In the genomic region with DNA sequence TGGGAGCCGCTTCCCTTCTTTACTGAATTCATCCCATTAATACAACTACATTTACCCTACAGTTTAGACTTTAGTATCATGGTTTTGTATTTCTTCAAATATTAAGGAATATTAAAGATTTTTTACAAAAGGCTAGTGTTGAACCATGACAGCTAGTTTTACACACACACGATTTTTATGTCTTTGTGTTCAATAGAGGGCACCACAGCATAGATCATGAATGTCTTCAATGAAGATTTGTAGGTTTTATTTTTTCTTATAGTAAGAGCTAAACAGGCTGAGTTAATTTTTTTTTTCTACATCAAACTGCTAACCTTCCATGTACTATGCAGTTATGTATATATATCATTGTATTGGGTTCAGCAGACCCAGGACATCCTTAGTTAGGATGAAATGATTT, we compare ENCODE assay signal across 14 cellular contexts.
DNase-seq lines count a peak whose midpoint lies in the region; ATAC-seq and TF ChIP-seq lines count a peak whose summit lies in the region.
"Had no signal": no experiment of that assay in that cellular context is flagged by ENCODE, and none has a peak within 500 bp of the region (broad histone marks: within the 10 kb centered on the region; RNA-seq: fewer than 3 reads in every experiment).

No MANE protein-coding gene starts in this region.

- no peak overlapping the region for H4K8ac ChIP-seq in IMR-90 (ENCODE audit: low read depth in 2 of 2, low read length in 2 of 2)

- no peak overlapping the region for H2AK9ac ChIP-seq in IMR-90 (replicated peaks; ENCODE audit: low read depth, low read length, poor library complexity)

- H3K4me3 Mint-ChIP-seq in activated CD4-positive, alpha-beta T cell treated with anti-CD3 and anti-CD28 coated beads, Interleukin-2, amount 10 ng/mL, durations not matched to agents 24 days and 14 days, result no peak overlapping the region
- H3K4me3 Mint-ChIP-seq in activated CD8-positive, alpha-beta memory T cell treated with anti-CD3 and anti-CD28 coated beads, Interleukin-2, amount 10 ng/mL, durations not matched to agents 7 days and 5 days, result no peak overlapping the region
- H3K4me3 Mint-ChIP-seq: CD4-positive, alpha-beta T cell had no signal

- no peaks in the 10 kb centered on the region for H3K79me1 ChIP-seq in IMR-90 (ENCODE audit: low read depth in 1 of 2, low read length in 2 of 2)

- intact Hi-C loops in IMR-90 (cut with micrococcal nuclease), result loop anchor here (5.0 kb wide), 1 partner anchor 171 kb away; no protein-coding TSS in a partner anchor
- intact Hi-C loops in activated CD4-positive, alpha-beta T cell treated with anti-CD3 and anti-CD28 coated beads, Interleukin-2, amount 10 ng/mL, durations not matched to agents 24 days and 14 days (cut with micrococcal nuclease), result loop anchor here (5.0 kb wide), 1 partner anchor 291 kb away; no protein-coding TSS in a partner anchor

- no peak overlapping the region for H3K4me3 ChIP-seq in IMR-90 (ENCODE audit: insufficient read depth, low read depth, low read length)
- H3K4me3 ChIP-seq in foreskin fibroblast (ENCODE audit: low read depth in 1 of 2, low read length in 2 of 2), result no peak overlapping the region
- H3K4me3 ChIP-seq: adrenal gland, pancreas had no signal

- no TSS peak for BruUV-seq in IMR-90 (replicated peaks; lab: Mats Ljungman, UMichigan)

- in situ Hi-C loops in IMR-90 (cut with MboI; ENCODE audit: low sequenced_read_pairs), result loop anchor here (5.0 to 10.0 kb wide), 4 partner anchors 274 to 789 kb away; partner anchors contain the start of gene HOXA7

- 0 out of 2 replicates have a peak, but pooled peaks have one; percentile 12 for TF ChIP-seq RAD21 in IMR-90 (IDR thresholded peaks at IDR 0.05; ENCODE audit: low read length)

- CTCF ChIA-PET in IMR-90 (lab: Yijun Ruan, JAX), result interaction anchor here (0.6 to 2.9 kb wide), 9 partner anchors 9 to 810 kb away, joined by 5 to 33 read pairs (median 8); partner anchors contain the start of gene HOXA5
- CTCF ChIA-PET in activated CD8-positive, alpha-beta memory T cell treated with anti-CD3 and anti-CD28 coated beads, Interleukin-2, amount 10 ng/mL, durations not matched to agents 7 days and 5 days (lab: Charles Lee), result interaction anchor here (1.4 to 3.1 kb wide), 7 partner anchors 36 to 793 kb away, joined by 3 to 26 read pairs (median 11); no protein-coding TSS in a partner anchor

- no peak; the same call in 1 of the 2 replicates for TF ChIP-seq CTCF in IMR-90 (conservative IDR thresholded peaks at IDR 0.05; ENCODE audit: low read depth, low read length)
- no peak for TF ChIP-seq CTCF in foreskin fibroblast (IDR thresholded peaks at IDR 0.05; ENCODE audit: low read depth, low read length)

- no CpG with 5 or more reads among the region's 2 CpGs for WGBS in IMR-90 (ENCODE audit: extremely low coverage in 2 of 2, insufficient read length in 1 of 2), 2 experiments

- no peak overlapping the region for H3K27ac Mint-ChIP-seq in activated CD4-positive, alpha-beta T cell treated with anti-CD3 and anti-CD28 coated beads, Interleukin-2, amount 10 ng/mL, durations not matched to agents 24 days and 14 days
- no peak overlapping the region for H3K27ac Mint-ChIP-seq in activated CD8-positive, alpha-beta memory T cell treated with anti-CD3 and anti-CD28 coated beads, Interleukin-2, amount 10 ng/mL, durations not matched to agents 7 days and 5 days
- H3K27ac Mint-ChIP-seq: CD4-positive, alpha-beta T cell had no signal

- dilution Hi-C loops in IMR-90 (cut with HindIII; ENCODE audit: low sequenced_read_pairs, unreplicated experiment), result no loop called here

- no peaks in the 10 kb centered on the region for H3K9me1 ChIP-seq in IMR-90 (ENCODE audit: insufficient read depth, low read length)

- TF ChIP-seq POLR2A in IMR-90 (IDR thresholded peaks at IDR 0.05; ENCODE audit: low read depth, low read length), result no peak

- no peak overlapping the region for H3K18ac ChIP-seq in IMR-90 (ENCODE audit: low read depth, low read length)

- no peak overlapping the region for H2BK15ac ChIP-seq in IMR-90 (ENCODE audit: low read depth, low read length)

- no peaks in the 10 kb centered on the region for H3K4me1 ChIP-seq in IMR-90 (ENCODE audit: control insufficient read depth, insufficient read depth, low read length)
- H3K4me1 ChIP-seq: adrenal gland had no signal

- H3K9me3 ChIP-seq in IMR-90 (ENCODE audit: control insufficient read depth, insufficient read depth, low read length), result no peaks in the 10 kb centered on the region
- H3K9me3 ChIP-seq: adrenal gland, pancreas had no signal

- peak; percentile 51 for DNase-seq in DMS53 (lab: John Stamatoyannopoulos, UW)
- DNase-seq in IMR-90, result peak; percentile 23
- DNase-seq in RKO (ENCODE audit: low spot score), result peak; percentile 39
- peak; percentile 5 to 38 for DNase-seq in foreskin fibroblast
- DNase-seq in activated naive CD4-positive, alpha-beta T cell treated with Interleukin-2 at 50 U/mL for 16 hours, result no peak
- DNase-seq in activated CD4-positive, alpha-beta T cell treated with anti-CD3 and anti-CD28 coated beads, Interleukin-2, amount 10 ng/mL, durations not matched to agents 24 days and 14 days, result no peak
- no peak for DNase-seq in activated CD8-positive, alpha-beta memory T cell treated with anti-CD3 and anti-CD28 coated beads, Interleukin-2, amount 10 ng/mL, durations not matched to agents 7 days and 5 days
- DNase-seq: activated CD4-positive, CD25-positive, alpha-beta regulatory T cell treated with anti-CD3 and anti-CD28 coated beads, Interleukin-2, amount 50 U/mL, for 72 hours; activated T-cell treated with anti-CD3 and anti-CD28 coated beads, Interleukin-2, amount 50 U/mL, for 1 hour; adrenal gland; CD4-positive, alpha-beta T cell; pancreas; T-helper 1 cell had no signal

- no peak overlapping the region for H3K56ac ChIP-seq in IMR-90 (ENCODE audit: extremely low read depth, insufficient read depth, low read length)

- H3K4ac ChIP-seq in IMR-90 (ENCODE audit: low read depth, low read length), result no peak overlapping the region

- no peak overlapping the region for H3K9ac ChIP-seq in IMR-90 (ENCODE audit: low read depth, low read length)

- ATAC-seq in IMR-90 (ENCODE audit: low read depth) (no peak), HG02642 (IDR thresholded peaks at IDR 0.05; ENCODE audit: poor library complexity, unreplicated experiment) (no peak)
- ATAC-seq in activated CD8-positive, alpha-beta memory T cell treated with anti-CD3 and anti-CD28 coated beads, Interleukin-2, amount 10 ng/mL, durations not matched to agents 7 days and 5 days, result no peak
- ATAC-seq: pancreas had no signal

- no peak overlapping the region for H4K91ac ChIP-seq in IMR-90 (ENCODE audit: insufficient read depth, low read depth, low read length)

- no peak overlapping the region for H3K14ac ChIP-seq in IMR-90 (replicated peaks; ENCODE audit: low read depth, low read length)

- H3K27me3 Mint-ChIP-seq in activated CD4-positive, alpha-beta T cell treated with anti-CD3 and anti-CD28 coated beads, Interleukin-2, amount 10 ng/mL, durations not matched to agents 24 days and 14 days, result no peaks in the 10 kb centered on the region
- no peaks in the 10 kb centered on the region for H3K27me3 Mint-ChIP-seq in activated CD8-positive, alpha-beta memory T cell treated with anti-CD3 and anti-CD28 coated beads, Interleukin-2, amount 10 ng/mL, durations not matched to agents 7 days and 5 days

- peaks cover 26% of the 10 kb centered on the region for H3K36me3 Mint-ChIP-seq in activated CD4-positive, alpha-beta T cell treated with anti-CD3 and anti-CD28 coated beads, Interleukin-2, amount 10 ng/mL, durations not matched to agents 24 days and 14 days (ENCODE audit: low read depth)
- H3K36me3 Mint-ChIP-seq in activated CD8-positive, alpha-beta memory T cell treated with anti-CD3 and anti-CD28 coated beads, Interleukin-2, amount 10 ng/mL, durations not matched to agents 7 days and 5 days, result peaks cover 31% of the 10 kb centered on the region

- H2BK5ac ChIP-seq in IMR-90 (ENCODE audit: low read depth, low read length, poor library complexity, severe bottlenecking), result no peak overlapping the region

- H3K27me3 ChIP-seq in IMR-90 (ENCODE audit: control insufficient read depth, insufficient read depth, low read length), result peaks cover 16% of the 10 kb centered on the region

- H3K9me3 Mint-ChIP-seq in activated CD4-positive, alpha-beta T cell treated with anti-CD3 and anti-CD28 coated beads, Interleukin-2, amount 10 ng/mL, durations not matched to agents 24 days and 14 days, result no peaks in the 10 kb centered on the region
- no peaks in the 10 kb centered on the region for H3K9me3 Mint-ChIP-seq in activated CD8-positive, alpha-beta memory T cell treated with anti-CD3 and anti-CD28 coated beads, Interleukin-2, amount 10 ng/mL, durations not matched to agents 7 days and 5 days (ENCODE audit: low read depth)
- H3K9me3 Mint-ChIP-seq: CD4-positive, alpha-beta T cell had no signal

- no peaks in the 10 kb centered on the region for H3K36me3 ChIP-seq in IMR-90 (ENCODE audit: control insufficient read depth, insufficient read depth, low read length)
- H3K36me3 ChIP-seq: adrenal gland, pancreas had no signal

- H2BK20ac ChIP-seq in IMR-90 (ENCODE audit: low read depth, low read length), result no peak overlapping the region

- H4K20me1 ChIP-seq in IMR-90 (ENCODE audit: insufficient read depth, low read length), result no peaks in the 10 kb centered on the region

- peaks cover 13% of the 10 kb centered on the region for H3K4me1 Mint-ChIP-seq in activated CD4-positive, alpha-beta T cell treated with anti-CD3 and anti-CD28 coated beads, Interleukin-2, amount 10 ng/mL, durations not matched to agents 24 days and 14 days
- peaks cover 20% of the 10 kb centered on the region for H3K4me1 Mint-ChIP-seq in activated CD8-positive, alpha-beta memory T cell treated with anti-CD3 and anti-CD28 coated beads, Interleukin-2, amount 10 ng/mL, durations not matched to agents 7 days and 5 days

- POLR2A ChIA-PET in IMR-90 (lab: Charles Lee; ENCODE audit: unreplicated experiment), result no interaction called here

- H3K4me2 ChIP-seq in IMR-90 (ENCODE audit: low read depth, low read length), result no peak overlapping the region

- H2BK120ac ChIP-seq in IMR-90 (ENCODE audit: low read depth, low read length), result no peak overlapping the region

- no peak overlapping the region for H2AFZ ChIP-seq in IMR-90 (replicated peaks; ENCODE audit: low read length, poor library complexity)

- H2AK5ac ChIP-seq in IMR-90 (ENCODE audit: low read depth, low read length), result no peak overlapping the region

- H3K23ac ChIP-seq in IMR-90 (ENCODE audit: low read depth, low read length), result no peak overlapping the region

- no peak overlapping the region for H3K27ac ChIP-seq in IMR-90 (ENCODE audit: insufficient read depth, low read length)
- H3K27ac ChIP-seq: adrenal gland had no signal

- H4K5ac ChIP-seq in IMR-90 (ENCODE audit: low read depth, low read length), result no peak overlapping the region

TF ChIP-seq in IMR-90, 13 proteins besides CTCF, POLR2A, EP300 and RAD21:
- TF ChIP-seq MAZ (IDR thresholded peaks at IDR 0.05; ENCODE audit: borderline replicate concordance, low read depth, low read length) (no peak), SMC3 (IDR thresholded peaks at IDR 0.05; ENCODE audit: low read depth, low read length) (no peak)

Comparison
In these comparisons a context has a peak if more than half of its experiments do, and no peak if none do; other contexts are left out.
1. DNase-seq: peak in DMS53 (single experiment), IMR-90 (single experiment), RKO (single experiment) and foreskin fibroblast (2 of 2); none in activated naive CD4-positive, alpha-beta T cell treated with Interleukin-2 at 50 U/mL for 16 hours (single experiment), activated CD4-positive, alpha-beta T cell treated with anti-CD3 and anti-CD28 coated beads, Interleukin-2, amount 10 ng/mL, durations not matched to agents 24 days and 14 days (single experiment) and activated CD8-positive, alpha-beta memory T cell treated with anti-CD3 and anti-CD28 coated beads, Interleukin-2, amount 10 ng/mL, durations not matched to agents 7 days and 5 days (single experiment).